Comparison of ENCODE assay signal across 16 cellular contexts in genomic region chr22:33747576-33748180, GRCh38.
DNase-seq lines count a peak whose midpoint lies in the region; ATAC-seq, FAIRE-seq and TF ChIP-seq lines count a peak whose summit lies in the region.
"Had no signal": no experiment of that assay in that cellular context is flagged by ENCODE, and none has a peak within 500 bp of the region (broad histone marks: within the 10 kb centered on the region; RNA-seq: fewer than 3 reads in every experiment).

No MANE protein-coding gene starts in this region.

- H2BK120ac ChIP-seq in H9 (ENCODE audit: low read depth, low read length, poor library complexity, severe bottlenecking) = no peak overlapping the region

- H2BK12ac ChIP-seq in H9 (ENCODE audit: insufficient read length, low read depth, low read length) = no peak overlapping the region

- H3K79me2 ChIP-seq in H9 (ENCODE audit: insufficient read depth, low read length) (peaks cover 11% of the 10 kb centered on the region; the same call in 1 of the 2 replicates), astrocyte (ENCODE audit: insufficient read depth, low read length) (no peaks in the 10 kb centered on the region)

- H3K27me3 ChIP-seq in H9 (ENCODE audit: insufficient read depth, low read length) (no peaks in the 10 kb centered on the region), astrocyte (ENCODE audit: insufficient read depth, low read length) (no peaks in the 10 kb centered on the region)

- no peak overlapping the region for H3K4me3 ChIP-seq in astrocyte (ENCODE audit: insufficient read depth, low read depth, low read length)

- H3K18ac ChIP-seq in H9 (ENCODE audit: insufficient read length, low read depth, low read length) = no peak overlapping the region

- H2BK20ac ChIP-seq in H9 (ENCODE audit: low read depth, low read length, poor library complexity, severe bottlenecking) = no peak overlapping the region

- no peaks in the 10 kb centered on the region for H3K9me3 ChIP-seq in H9 (ENCODE audit: control insufficient read depth, low read depth, low read length)
- H3K9me3 ChIP-seq in astrocyte (ENCODE audit: insufficient read depth, low read depth, low read length) = no peaks in the 10 kb centered on the region

- no peak overlapping the region for H2AK5ac ChIP-seq in H9 (ENCODE audit: insufficient read length, low read length)

- H3K4me1 ChIP-seq in H9 (ENCODE audit: insufficient read depth, low read length) (no peaks in the 10 kb centered on the region), astrocyte (ENCODE audit: insufficient read depth, low read length) (no peaks in the 10 kb centered on the region)

- no peak overlapping the region for H4K8ac ChIP-seq in H9 (replicated peaks; ENCODE audit: insufficient read length, low read depth, low read length)

- H3K4me3 Mint-ChIP-seq in H9 = no peak overlapping the region
- no peak overlapping the region for H3K4me3 Mint-ChIP-seq in astrocyte (ENCODE audit: unreplicated experiment)
- H3K4me3 Mint-ChIP-seq: activated naive CD8-positive, alpha-beta T cell treated with anti-CD3 and anti-CD28 coated beads, Interleukin-2, amount 50 U/mL, for 24 hours had no signal

- H4K20me1 ChIP-seq in H9 (ENCODE audit: control insufficient read depth, insufficient read depth, insufficient read length) = no peaks in the 10 kb centered on the region
- H4K20me1 ChIP-seq in astrocyte (ENCODE audit: insufficient read depth, low read length) = peaks cover 12% of the 10 kb centered on the region

- no peak for FAIRE-seq in astrocyte (lab: Jason Lieb, UNC)
- FAIRE-seq: colon had no signal

- peaks cover 7% of the 10 kb centered on the region for H3K79me1 ChIP-seq in H9 (ENCODE audit: insufficient read depth, low read depth, low read length, poor library complexity, severe bottlenecking)

- H3K4me2 ChIP-seq in H9 (ENCODE audit: insufficient read depth, insufficient read length, low read length) = no peak overlapping the region
- no peak overlapping the region for H3K4me2 ChIP-seq in astrocyte (ENCODE audit: low read length)

- H3K9me3 Mint-ChIP-seq in H9 (peaks cover 2 to 3% of the 10 kb centered on the region in 2 experiments; a peak in 2 of 5 replicates), astrocyte (ENCODE audit: unreplicated experiment) (peaks cover 4% of the 10 kb centered on the region)

- no peak overlapping the region for H3T11ph ChIP-seq in H9 (ENCODE audit: low read length)

- DNase-seq in A172 (ENCODE audit: low spot score) (peak; percentile 44), H9 (no peak), NCI-H2107 treated with DMSO at 0.1 percent for 48 hours (lab: John Stamatoyannopoulos, UW; ENCODE audit: unreplicated experiment) (peak; percentile 50), astrocyte (ENCODE audit: low read depth) (no peak), SKM-1 (lab: John Stamatoyannopoulos, UW; ENCODE audit: unreplicated experiment) (no peak), GOT3 (lab: John Stamatoyannopoulos, UW) (no peak)
- DNase-seq: activated CD8-positive, alpha-beta memory T cell treated with anti-CD3 and anti-CD28 coated beads, Interleukin-2, amount 50 U/mL, for 48 hours; activated naive CD8-positive, alpha-beta T cell treated with anti-CD3 and anti-CD28 coated beads, Interleukin-2, amount 50 U/mL, for 24 hours; NCI-H1930; stimulated activated CD4-positive, alpha-beta T cell treated with anti-CD3 and anti-CD28 coated beads, Interleukin-4, amount 100 ng/mL, for 4 hours; stimulated activated naive CD4-positive, alpha-beta T cell treated with Interleukin-2 at 50 U/mL for 16 hours had no signal

- H3K56ac ChIP-seq in H9 (ENCODE audit: insufficient read length, low read depth, low read length) = no peak overlapping the region

- no peak overlapping the region for H2BK15ac ChIP-seq in H9 (ENCODE audit: low read depth, low read length)

- H3K4me1 Mint-ChIP-seq in H9 (peaks cover 0 to 6% of the 10 kb centered on the region in 2 experiments; a peak in 1 of 4 replicates), astrocyte (ENCODE audit: low read depth, unreplicated experiment) (peaks cover 11% of the 10 kb centered on the region)
- H3K4me1 Mint-ChIP-seq: activated naive CD8-positive, alpha-beta T cell treated with anti-CD3 and anti-CD28 coated beads, Interleukin-2, amount 50 U/mL, for 24 hours had no signal

- no peak overlapping the region for H3K14ac ChIP-seq in H9 (ENCODE audit: insufficient read depth, low read length)

- no peak overlapping the region for H3K23ac ChIP-seq in H9 (ENCODE audit: insufficient read length, low read depth, low read length)

- no peak overlapping the region for H2BK5ac ChIP-seq in H9 (ENCODE audit: insufficient read length, low read length)

- no peak overlapping the region for H4K91ac ChIP-seq in H9 (ENCODE audit: insufficient read length, low read depth, low read length)

- H3K27me3 Mint-ChIP-seq in H9 (ENCODE audit: low read depth) (no peaks in the 10 kb centered on the region), astrocyte (ENCODE audit: low read depth, unreplicated experiment) (no peaks in the 10 kb centered on the region)
- H3K27me3 Mint-ChIP-seq: activated naive CD8-positive, alpha-beta T cell treated with anti-CD3 and anti-CD28 coated beads, Interleukin-2, amount 50 U/mL, for 24 hours had no signal

- H3K4ac ChIP-seq in H9 (ENCODE audit: low read depth, low read length) = no peak overlapping the region

- no peaks in the 10 kb centered on the region for H3K36me3 ChIP-seq in astrocyte (ENCODE audit: insufficient read depth, low read length)

- ATAC-seq in HG02763 (IDR thresholded peaks at IDR 0.05; ENCODE audit: unreplicated experiment) (no peak), GM21717 (IDR thresholded peaks at IDR 0.05; ENCODE audit: unreplicated experiment) (no peak)
- ATAC-seq: activated naive CD8-positive, alpha-beta T cell treated with anti-CD3 and anti-CD28 coated beads, Interleukin-2, amount 50 U/mL, for 24 hours; HCT116 had no signal

- H3K27ac ChIP-seq in H9 (ENCODE audit: insufficient read length, low read depth, low read length) (no peak overlapping the region), astrocyte (ENCODE audit: low read depth, low read length) (no peak overlapping the region)
- H3K27ac ChIP-seq: VCaP had no signal

- H2AFZ ChIP-seq in H9 (ENCODE audit: low read length) (no peak overlapping the region), astrocyte (ENCODE audit: low read depth, low read length) (no peak overlapping the region)

- H3K36me3 Mint-ChIP-seq in H9 (ENCODE audit: insufficient read depth in 1 of 3, low read depth in 3 of 3) (peaks cover 10 to 23% (median 11%) of the 10 kb centered on the region in 3 experiments), astrocyte (ENCODE audit: low read depth, unreplicated experiment) (peaks cover 27% of the 10 kb centered on the region)

- H3K27ac Mint-ChIP-seq in H9 (no peak overlapping the region; a peak in 2 of 7 replicates), astrocyte (ENCODE audit: unreplicated experiment) (peak overlapping the region; percentile 4)
- H3K27ac Mint-ChIP-seq: activated naive CD8-positive, alpha-beta T cell treated with anti-CD3 and anti-CD28 coated beads, Interleukin-2, amount 50 U/mL, for 24 hours had no signal

- no CpG with 5 or more reads among the region's 4 CpGs for WGBS in H9 (ENCODE audit: extremely low coverage, insufficient read length, low lambda C conversion rate)

- TF ChIP-seq CTCF in H9 (conservative IDR thresholded peaks at IDR 0.05) (peak; percentile 32; the same call in 1 of the 3 replicates), astrocyte (IDR thresholded peaks at IDR 0.05; ENCODE audit: insufficient read depth, low read depth, low read length) (no peak)

- H3K9ac ChIP-seq in H9 (ENCODE audit: extremely low read depth, insufficient read length, low read length) (no peak overlapping the region), astrocyte (ENCODE audit: low read length) (no peak overlapping the region)

- no peaks in the 10 kb centered on the region for H3K23me2 ChIP-seq in H9 (ENCODE audit: insufficient read length, low read depth, low read length, poor library complexity, severe bottlenecking)

- H4K5ac ChIP-seq in H9 (ENCODE audit: insufficient read length, low read depth, low read length) = no peak overlapping the region

Comparison
In these comparisons a context has a peak if more than half of its experiments do, and no peak if none do; other contexts are left out.
1. DNase-seq: peak in A172 (single experiment) and NCI-H2107 treated with DMSO at 0.1 percent for 48 hours (single experiment); none in H9 (single experiment), astrocyte (single experiment), SKM-1 (single experiment) and GOT3 (single experiment).